In genomic region chr18:70421471-70421870, GRCh38 we compare ENCODE assay signal across 14 cellular contexts.
DNase-seq lines count a peak whose midpoint lies in the region; ATAC-seq, FAIRE-seq and TF ChIP-seq lines count a peak whose summit lies in the region.
"Had no signal": no experiment of that assay in that cellular context is flagged by ENCODE, and none has a peak within 500 bp of the region (broad histone marks: within the 10 kb centered on the region; RNA-seq: fewer than 3 reads in every experiment).

No MANE protein-coding gene starts in this region.

- DNase-seq in astrocyte (ENCODE audit: low read depth): peak; percentile 78
- peak; percentile 71 for DNase-seq in glomerular visceral epithelial cell (ENCODE audit: extremely low spot score)
- no peak for DNase-seq in stomach
- no peak for DNase-seq in DMS153 treated with DMSO at 0.1 percent for 48 hours (lab: John Stamatoyannopoulos, UW; ENCODE audit: unreplicated experiment)
- DNase-seq in activated gamma-delta T cell treated with Interleukin-2 at 50 U/mL for 16 hours: no peak
- DNase-seq: activated CD8-positive, alpha-beta memory T cell treated with anti-CD3 and anti-CD28 coated beads, Interleukin-2, amount 50 U/mL, for 4 hours; effector memory CD4-positive, alpha-beta T cell; NCI-H1092; stimulated activated naive CD8-positive, alpha-beta T cell treated with anti-CD3 and anti-CD28 coated beads, Interleukin-15, amount 100 ng/mL, for 72 hours had no signal

- no peak for ATAC-seq in HG02973 (IDR thresholded peaks at IDR 0.05; ENCODE audit: unreplicated experiment)
- no peak for ATAC-seq in stimulated activated memory B cell treated with anti-CD40 and anti-IgM and Interleukin-4, amounts not matched to agents 10 μg/mL and 1 μg/mL and 100 μg/mL, for 72 hours
- ATAC-seq: stimulated activated naive CD8-positive, alpha-beta T cell treated with anti-CD3 and anti-CD28 coated beads, Interleukin-15, amount 100 ng/mL, for 72 hours had no signal

- no peaks in the 10 kb centered on the region for H3K79me2 ChIP-seq in astrocyte (ENCODE audit: insufficient read depth, low read length)
- H3K79me2 ChIP-seq: parathyroid adenoma had no signal

- H2AFZ ChIP-seq in astrocyte (ENCODE audit: low read depth, low read length): no peak overlapping the region

- no peaks in the 10 kb centered on the region for H3K27me3 ChIP-seq in HUES48 (ENCODE audit: control insufficient read depth, insufficient read depth, low read length)
- no peaks in the 10 kb centered on the region for H3K27me3 ChIP-seq in astrocyte (ENCODE audit: insufficient read depth, low read length)
- H3K27me3 ChIP-seq in stomach: no peaks in the 10 kb centered on the region

- no peak for TF ChIP-seq EP300 in stomach (IDR thresholded peaks at IDR 0.05)

- no peaks in the 10 kb centered on the region for H4K20me1 ChIP-seq in astrocyte (ENCODE audit: insufficient read depth, low read length)

- no peaks in the 10 kb centered on the region for H3K27me3 Mint-ChIP-seq in astrocyte (ENCODE audit: low read depth, unreplicated experiment)
- peaks cover 12% of the 10 kb centered on the region for H3K27me3 Mint-ChIP-seq in stimulated activated memory B cell treated with anti-CD40 and anti-IgM and Interleukin-4, amounts not matched to agents 10 μg/mL and 1 μg/mL and 100 μg/mL, for 72 hours

- H3K9ac ChIP-seq in HUES48 (ENCODE audit: low read depth, low read length) (no peak overlapping the region), astrocyte (ENCODE audit: low read length) (peak overlapping the region; percentile 79)
- H3K9ac ChIP-seq: parathyroid adenoma had no signal

- peaks cover 8% of the 10 kb centered on the region for H3K9me3 Mint-ChIP-seq in astrocyte (ENCODE audit: unreplicated experiment)
- H3K9me3 Mint-ChIP-seq in stimulated activated memory B cell treated with anti-CD40 and anti-IgM and Interleukin-4, amounts not matched to agents 10 μg/mL and 1 μg/mL and 100 μg/mL, for 72 hours: no peaks in the 10 kb centered on the region
- H3K9me3 Mint-ChIP-seq: mesothelial cell of epicardium; stimulated activated naive CD8-positive, alpha-beta T cell treated with anti-CD3 and anti-CD28 coated beads, Interleukin-15, amount 100 ng/mL, for 72 hours had no signal

- H3K27ac ChIP-seq in HUES48 (ENCODE audit: low read depth, low read length) (peak overlapping the region; percentile 54), astrocyte (ENCODE audit: low read depth, low read length) (peak overlapping the region; percentile 95), stomach (peak overlapping the region in 4 of 5 donors; percentile 26 to 73 (median 58))
- H3K27ac ChIP-seq: parathyroid adenoma had no signal

- TF ChIP-seq CTCF in astrocyte (IDR thresholded peaks at IDR 0.05; ENCODE audit: insufficient read depth, low read depth, low read length) (no peak), stomach (IDR thresholded peaks at IDR 0.05) (no peak)

- H3K4me1 ChIP-seq in HUES48 (ENCODE audit: control insufficient read depth, insufficient read depth, low read length) (peaks cover 29% of the 10 kb centered on the region), astrocyte (ENCODE audit: insufficient read depth, low read length) (peaks cover 57% of the 10 kb centered on the region), stomach (peaks cover 29 to 58% (median 43%) of the 10 kb centered on the region in 4 donors)

- TF ChIP-seq POLR2A in stomach (IDR thresholded peaks at IDR 0.05): no peak

- H3K36me3 ChIP-seq in HUES48 (ENCODE audit: control insufficient read depth, insufficient read depth, low read length): no peaks in the 10 kb centered on the region
- H3K36me3 ChIP-seq in astrocyte (ENCODE audit: insufficient read depth, low read length): no peaks in the 10 kb centered on the region
- H3K36me3 ChIP-seq in stomach: no peaks in the 10 kb centered on the region

- no peak overlapping the region for H3K4me3 ChIP-seq in HUES48 (ENCODE audit: low read depth, low read length)
- H3K4me3 ChIP-seq in astrocyte (ENCODE audit: insufficient read depth, low read depth, low read length): no peak overlapping the region
- no peak overlapping the region for H3K4me3 ChIP-seq in stomach

- no peak overlapping the region for H3K4me3 Mint-ChIP-seq in astrocyte (ENCODE audit: unreplicated experiment)
- H3K4me3 Mint-ChIP-seq in stimulated activated memory B cell treated with anti-CD40 and anti-IgM and Interleukin-4, amounts not matched to agents 10 μg/mL and 1 μg/mL and 100 μg/mL, for 72 hours: no peak overlapping the region
- H3K4me3 Mint-ChIP-seq: mesothelial cell of epicardium; stimulated activated naive CD8-positive, alpha-beta T cell treated with anti-CD3 and anti-CD28 coated beads, Interleukin-15, amount 100 ng/mL, for 72 hours had no signal

- H3K27ac Mint-ChIP-seq in astrocyte (ENCODE audit: unreplicated experiment): no peak overlapping the region
- H3K27ac Mint-ChIP-seq in stimulated activated memory B cell treated with anti-CD40 and anti-IgM and Interleukin-4, amounts not matched to agents 10 μg/mL and 1 μg/mL and 100 μg/mL, for 72 hours: no peak overlapping the region

- intact Hi-C loops in stomach (cut with DNase I; ENCODE audit: low total_unique reads): no loop called here

- 73 to 87% (median 82%) methylated on average over 5 of the region's 5 CpGs for WGBS in stomach, 5 donors

- no peaks in the 10 kb centered on the region for H3K36me3 Mint-ChIP-seq in astrocyte (ENCODE audit: low read depth, unreplicated experiment)
- no peaks in the 10 kb centered on the region for H3K36me3 Mint-ChIP-seq in stimulated activated memory B cell treated with anti-CD40 and anti-IgM and Interleukin-4, amounts not matched to agents 10 μg/mL and 1 μg/mL and 100 μg/mL, for 72 hours
- H3K36me3 Mint-ChIP-seq: mesothelial cell of epicardium had no signal

- H3K4me2 ChIP-seq in astrocyte (ENCODE audit: low read length): peak overlapping the region; percentile 82

- FAIRE-seq in astrocyte (lab: Jason Lieb, UNC): no peak

- H3K9me3 ChIP-seq in HUES48 (ENCODE audit: control insufficient read depth, insufficient read depth, low read length): no peaks in the 10 kb centered on the region
- no peaks in the 10 kb centered on the region for H3K9me3 ChIP-seq in astrocyte (ENCODE audit: insufficient read depth, low read depth, low read length)
- no peaks in the 10 kb centered on the region for H3K9me3 ChIP-seq in stomach

- peaks cover 42% of the 10 kb centered on the region for H3K4me1 Mint-ChIP-seq in astrocyte (ENCODE audit: low read depth, unreplicated experiment)
- peaks cover 13% of the 10 kb centered on the region for H3K4me1 Mint-ChIP-seq in stimulated activated memory B cell treated with anti-CD40 and anti-IgM and Interleukin-4, amounts not matched to agents 10 μg/mL and 1 μg/mL and 100 μg/mL, for 72 hours
- H3K4me1 Mint-ChIP-seq: stimulated activated naive CD8-positive, alpha-beta T cell treated with anti-CD3 and anti-CD28 coated beads, Interleukin-15, amount 100 ng/mL, for 72 hours had no signal

Comparison
In these comparisons a context has a peak if more than half of its experiments do, and no peak if none do; other contexts are left out.
1. DNase-seq: peak in astrocyte (single experiment) and glomerular visceral epithelial cell (single experiment); none in stomach (single experiment), DMS153 treated with DMSO at 0.1 percent for 48 hours (single experiment) and activated gamma-delta T cell treated with Interleukin-2 at 50 U/mL for 16 hours (single experiment).
2. Peak in every context shown above with its lines, with median percentiles within 50 percentile points of each other: H3K27ac ChIP-seq.